In genomic region chr16:89473791-89474414, GRCh38 we compare ENCODE assay signal across 1 cellular context.
TF ChIP-seq lines count a peak whose summit lies in the region.

No MANE protein-coding gene starts in this region.

TF ChIP-seq in HepG2, 621 proteins besides CTCF, POLR2A, EP300 and RAD21 (continued from another document):
- TF ChIP-seq ARID5B (CRISPR knock-in tag; IDR thresholded peaks at IDR 0.05) (0 out of 2 replicates have a peak, but pooled peaks have one; percentile 4), FOXP4 (CRISPR knock-in tag; IDR thresholded peaks at IDR 0.05) (0 out of 2 replicates have a peak, but pooled peaks have one; percentile 10), DR1 (CRISPR knock-in tag; IDR thresholded peaks at IDR 0.05) (no peak), TEF (CRISPR knock-in tag; IDR thresholded peaks at IDR 0.05) (peak; percentile 53; the same call in 1 of the 2 replicates), CEBPG (CRISPR knock-in tag; IDR thresholded peaks at IDR 0.05) (peak; percentile 67; the same call in 1 of the 2 replicates), CEBPB (IDR thresholded peaks at IDR 0.05; ENCODE audit: borderline replicate concordance, low read depth, low read length) (peak; percentile 87), FOXA1 (IDR thresholded peaks at IDR 0.05) (no peak), FOXA1 (CRISPR knock-in tag; IDR thresholded peaks at IDR 0.05) (peak; percentile 11; the same call in 1 of the 2 replicates), ARID4A (CRISPR knock-in tag; IDR thresholded peaks at IDR 0.05; ENCODE audit: borderline replicate concordance) (peak; percentile 11; the same call in 1 of the 2 replicates), ZNF292 (CRISPR knock-in tag; IDR thresholded peaks at IDR 0.05; ENCODE audit: borderline replicate concordance, low read depth) (peak; percentile 30; the same call in 1 of the 2 replicates), RBAK (CRISPR knock-in tag; IDR thresholded peaks at IDR 0.05) (peak; percentile 73; the same call in 1 of the 2 replicates), ATF3 (CRISPR knock-in tag; IDR thresholded peaks at IDR 0.05) (peak; percentile 19; the same call in 1 of the 2 replicates), NKX3-1 (CRISPR knock-in tag; IDR thresholded peaks at IDR 0.05) (no peak), RERE (CRISPR knock-in tag; IDR thresholded peaks at IDR 0.05; ENCODE audit: low read depth) (no peak), EHMT2 (IDR thresholded peaks at IDR 0.05; ENCODE audit: borderline replicate concordance, low read depth, low read length) (no peak), JUND (CRISPR knock-in tag; IDR thresholded peaks at IDR 0.05) (no peak), SOX6 (IDR thresholded peaks at IDR 0.05) (no peak), SOX6 (CRISPR knock-in tag; IDR thresholded peaks at IDR 0.05) (no peak), GATAD1 (CRISPR knock-in tag; IDR thresholded peaks at IDR 0.05) (no peak), ATF7 (IDR thresholded peaks at IDR 0.05) (no peak), ATF7 (CRISPR knock-in tag; IDR thresholded peaks at IDR 0.05) (no peak), NFE2L2 (IDR thresholded peaks at IDR 0.05; ENCODE audit: low read length) (no peak), DNMT3B (CRISPR knock-in tag; conservative IDR thresholded peaks at IDR 0.05) (0 out of 2 replicates have a peak, but pooled peaks have one; percentile 39), CBX5 (CRISPR knock-in tag; IDR thresholded peaks at IDR 0.05; ENCODE audit: borderline replicate concordance) (0 out of 2 replicates have a peak, but pooled peaks have one; percentile 42), FOSL2 (CRISPR knock-in tag; IDR thresholded peaks at IDR 0.05) (peak; percentile 90), ZBTB33 (CRISPR knock-in tag; IDR thresholded peaks at IDR 0.05) (peak; percentile 59), U2AF1 (optimal IDR thresholded peaks at IDR 0.05; ENCODE audit: low read depth, low read length) (no peak), LCORL (IDR thresholded peaks at IDR 0.05) (no peak), LCORL (CRISPR knock-in tag; IDR thresholded peaks at IDR 0.05) (peak; percentile 36; the same call in 1 of the 2 replicates), RXRB (CRISPR knock-in tag; IDR thresholded peaks at IDR 0.05; ENCODE audit: borderline replicate concordance) (no peak), ZNF121 (CRISPR knock-in tag; IDR thresholded peaks at IDR 0.05) (0 out of 2 replicates have a peak, but pooled peaks have one; percentile 24), E2F2 (CRISPR knock-in tag; IDR thresholded peaks at IDR 0.05; ENCODE audit: borderline replicate concordance) (no peak), MZF1 (CRISPR knock-in tag; IDR thresholded peaks at IDR 0.05; ENCODE audit: borderline replicate concordance) (no peak)
- TF ChIP-seq, protein P1, sequence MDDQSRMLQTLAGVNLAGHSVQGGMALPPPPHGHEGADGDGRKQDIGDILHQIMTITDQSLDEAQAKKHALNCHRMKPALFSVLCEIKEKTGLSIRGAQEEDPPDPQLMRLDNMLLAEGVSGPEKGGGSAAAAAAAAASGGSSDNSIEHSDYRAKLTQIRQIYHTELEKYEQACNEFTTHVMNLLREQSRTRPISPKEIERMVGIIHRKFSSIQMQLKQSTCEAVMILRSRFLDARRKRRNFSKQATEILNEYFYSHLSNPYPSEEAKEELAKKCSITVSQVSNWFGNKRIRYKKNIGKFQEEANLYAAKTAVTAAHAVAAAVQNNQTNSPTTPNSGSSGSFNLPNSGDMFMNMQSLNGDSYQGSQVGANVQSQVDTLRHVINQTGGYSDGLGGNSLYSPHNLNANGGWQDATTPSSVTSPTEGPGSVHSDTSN (CRISPR knock-in tag; IDR thresholded peaks at IDR 0.05; ENCODE audit: borderline replicate concordance): no peak
- TF ChIP-seq, protein P2, sequence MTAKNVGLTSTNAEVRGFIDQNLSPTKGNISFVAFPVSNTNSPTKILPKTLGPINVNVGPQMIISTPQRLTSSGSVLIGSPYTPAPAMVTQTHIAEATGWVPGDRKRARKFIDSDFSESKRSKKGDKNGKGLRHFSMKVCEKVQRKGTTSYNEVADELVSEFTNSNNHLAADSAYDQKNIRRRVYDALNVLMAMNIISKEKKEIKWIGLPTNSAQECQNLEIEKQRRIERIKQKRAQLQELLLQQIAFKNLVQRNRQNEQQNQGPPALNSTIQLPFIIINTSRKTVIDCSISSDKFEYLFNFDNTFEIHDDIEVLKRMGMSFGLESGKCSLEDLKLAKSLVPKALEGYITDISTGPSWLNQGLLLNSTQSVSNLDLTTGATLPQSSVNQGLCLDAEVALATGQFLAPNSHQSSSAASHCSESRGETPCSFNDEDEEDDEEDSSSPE (CRISPR knock-in tag; IDR thresholded peaks at IDR 0.05): no peak
